ENCODE assay signal across 19 cellular contexts in genomic region chr18:9436176-9436575, GRCh38.
"Had no signal": no experiment of that assay in that cellular context is flagged by ENCODE, and none has a peak within 500 bp of the region (broad histone marks: within the 10 kb centered on the region; RNA-seq: fewer than 3 reads in every experiment).

No MANE protein-coding gene starts in this region.

- H3K4me1 Mint-ChIP-seq: activated T-helper 17 cell treated with anti-CD3 and anti-CD28 coated beads, Interleukin-2, amount 50 U/mL, for 72 hours had no signal

- H3K27me3 Mint-ChIP-seq: dendritic cell treated with granulocyte-macrophage colony-stimulating factor and Interleukin-4, amounts not matched to agents 40 ng/mL and 50 ng/mL, for 4 days had no signal

- H3K9me3 ChIP-seq: heart left ventricle, mucosa of descending colon, prostate gland, suprapubic skin, upper lobe of left lung had no signal

- H3K4me1 ChIP-seq: prostate gland, suprapubic skin had no signal

- H3K27me3 ChIP-seq: heart left ventricle, suprapubic skin, upper lobe of left lung had no signal

- ATAC-seq: activated T-helper 17 cell treated with anti-CD3 and anti-CD28 coated beads, Interleukin-2, amount 50 U/mL, for 72 hours; effector memory CD8-positive, alpha-beta T cell; mucosa of descending colon; naive thymus-derived CD4-positive, alpha-beta T cell; right cardiac atrium had no signal

- H3K4me3 Mint-ChIP-seq: activated T-helper 17 cell treated with anti-CD3 and anti-CD28 coated beads, Interleukin-2, amount 50 U/mL, for 72 hours; dendritic cell treated with granulocyte-macrophage colony-stimulating factor and Interleukin-4, amounts not matched to agents 40 ng/mL and 50 ng/mL, for 4 days; effector memory CD8-positive, alpha-beta T cell; naive thymus-derived CD4-positive, alpha-beta T cell; stimulated activated naive CD8-positive, alpha-beta T cell treated with anti-CD3 and anti-CD28 coated beads, Interleukin-15, Interleukin-2, amounts not matched to agents 100 ng/mL and 50 ng/mL, for 24 hours had no signal

- H3K9me3 Mint-ChIP-seq: activated T-helper 17 cell treated with anti-CD3 and anti-CD28 coated beads, Interleukin-2, amount 50 U/mL, for 72 hours; effector memory CD8-positive, alpha-beta T cell; stimulated activated naive CD8-positive, alpha-beta T cell treated with anti-CD3 and anti-CD28 coated beads, Interleukin-15, Interleukin-2, amounts not matched to agents 100 ng/mL and 50 ng/mL, for 24 hours had no signal

- H3K27ac ChIP-seq: prostate gland, suprapubic skin had no signal

- H3K4me3 ChIP-seq: heart left ventricle, mucosa of descending colon, prostate gland, suprapubic skin, upper lobe of left lung had no signal

- H3K36me3 ChIP-seq: heart left ventricle, prostate gland, suprapubic skin, upper lobe of left lung had no signal

- DNase-seq: activated CD4-positive, alpha-beta T cell treated with anti-CD3 and anti-CD28 coated beads, Interleukin-2, amount 50 U/mL, for 4 hours; activated CD4-positive, CD25-positive, alpha-beta regulatory T cell treated with anti-CD3 and anti-CD28 coated beads, Interleukin-2, amount 50 U/mL, for 72 hours; activated naive CD4-positive, alpha-beta T cell treated with Interleukin-2 at 50 U/mL for 16 hours; activated T-cell treated with anti-CD3 and anti-CD28 coated beads for 4 hours; anterior cingulate cortex; cerebellar nuclear complex; effector memory CD8-positive, alpha-beta T cell; heart left ventricle; mucosa of descending colon; naive thymus-derived CD4-positive, alpha-beta T cell; nucleus accumbens; right cardiac atrium; T-helper 9 cell had no signal

- H3K27ac Mint-ChIP-seq: activated T-helper 17 cell treated with anti-CD3 and anti-CD28 coated beads, Interleukin-2, amount 50 U/mL, for 72 hours; dendritic cell treated with granulocyte-macrophage colony-stimulating factor and Interleukin-4, amounts not matched to agents 40 ng/mL and 50 ng/mL, for 4 days; effector memory CD8-positive, alpha-beta T cell; naive thymus-derived CD4-positive, alpha-beta T cell; stimulated activated naive CD8-positive, alpha-beta T cell treated with anti-CD3 and anti-CD28 coated beads, Interleukin-15, Interleukin-2, amounts not matched to agents 100 ng/mL and 50 ng/mL, for 24 hours had no signal
